5 cellular contexts compared by ENCODE assay signal in genomic region chr3:39766909-39767308, GRCh38. TPM values are rescaled to one million over a fixed set of nuclear protein-coding genes. Genes with fewer than 3 reads are reported as not detected.
"Had no signal": no experiment of that assay in that cellular context is flagged by ENCODE, and none has a peak within 500 bp of the region (broad histone marks: within the 10 kb centered on the region; RNA-seq: fewer than 3 reads in every experiment).

No MANE protein-coding gene starts in this region.

RNA-seq across cellular contexts. Expression of gene MYRIP, which starts 42.5 kb away (rescaled TPM):
- total RNA-seq: OCI-LY7, PC-3, PC-9, RPMI7951, SJCRH30 had no signal
